Comparison of ENCODE assay signal across 1 cellular context in the genomic region with DNA sequence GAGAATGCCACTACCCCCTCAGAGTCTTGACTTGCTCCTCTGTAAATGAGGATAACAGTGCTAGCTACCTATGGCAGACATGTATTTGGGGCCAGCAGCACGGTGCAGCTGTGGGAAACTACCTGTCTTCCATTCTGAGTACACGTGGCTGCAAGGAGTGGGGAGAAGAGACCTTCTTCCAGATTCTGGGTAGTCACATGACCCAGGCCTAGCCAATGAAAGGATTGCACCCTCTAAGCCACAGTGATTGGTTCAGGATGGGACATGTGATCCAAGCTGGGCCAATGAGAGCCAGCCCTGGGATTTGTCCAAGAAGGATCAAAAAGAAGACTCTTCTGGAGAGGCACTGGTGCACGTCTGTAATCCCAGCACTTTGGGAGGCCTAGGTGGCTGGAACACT.
TF ChIP-seq lines count a peak whose summit lies in the region.

No MANE protein-coding gene starts in this region.

TF ChIP-seq in HCT116, 20 proteins besides CTCF, POLR2A, EP300 and RAD21 (continued from another document):
- TF ChIP-seq, protein P1, sequence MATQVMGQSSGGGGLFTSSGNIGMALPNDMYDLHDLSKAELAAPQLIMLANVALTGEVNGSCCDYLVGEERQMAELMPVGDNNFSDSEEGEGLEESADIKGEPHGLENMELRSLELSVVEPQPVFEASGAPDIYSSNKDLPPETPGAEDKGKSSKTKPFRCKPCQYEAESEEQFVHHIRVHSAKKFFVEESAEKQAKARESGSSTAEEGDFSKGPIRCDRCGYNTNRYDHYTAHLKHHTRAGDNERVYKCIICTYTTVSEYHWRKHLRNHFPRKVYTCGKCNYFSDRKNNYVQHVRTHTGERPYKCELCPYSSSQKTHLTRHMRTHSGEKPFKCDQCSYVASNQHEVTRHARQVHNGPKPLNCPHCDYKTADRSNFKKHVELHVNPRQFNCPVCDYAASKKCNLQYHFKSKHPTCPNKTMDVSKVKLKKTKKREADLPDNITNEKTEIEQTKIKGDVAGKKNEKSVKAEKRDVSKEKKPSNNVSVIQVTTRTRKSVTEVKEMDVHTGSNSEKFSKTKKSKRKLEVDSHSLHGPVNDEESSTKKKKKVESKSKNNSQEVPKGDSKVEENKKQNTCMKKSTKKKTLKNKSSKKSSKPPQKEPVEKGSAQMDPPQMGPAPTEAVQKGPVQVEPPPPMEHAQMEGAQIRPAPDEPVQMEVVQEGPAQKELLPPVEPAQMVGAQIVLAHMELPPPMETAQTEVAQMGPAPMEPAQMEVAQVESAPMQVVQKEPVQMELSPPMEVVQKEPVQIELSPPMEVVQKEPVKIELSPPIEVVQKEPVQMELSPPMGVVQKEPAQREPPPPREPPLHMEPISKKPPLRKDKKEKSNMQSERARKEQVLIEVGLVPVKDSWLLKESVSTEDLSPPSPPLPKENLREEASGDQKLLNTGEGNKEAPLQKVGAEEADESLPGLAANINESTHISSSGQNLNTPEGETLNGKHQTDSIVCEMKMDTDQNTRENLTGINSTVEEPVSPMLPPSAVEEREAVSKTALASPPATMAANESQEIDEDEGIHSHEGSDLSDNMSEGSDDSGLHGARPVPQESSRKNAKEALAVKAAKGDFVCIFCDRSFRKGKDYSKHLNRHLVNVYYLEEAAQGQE (IDR thresholded peaks at IDR 0.05; ENCODE audit: low read depth): no peak
- TF ChIP-seq, protein P2, sequence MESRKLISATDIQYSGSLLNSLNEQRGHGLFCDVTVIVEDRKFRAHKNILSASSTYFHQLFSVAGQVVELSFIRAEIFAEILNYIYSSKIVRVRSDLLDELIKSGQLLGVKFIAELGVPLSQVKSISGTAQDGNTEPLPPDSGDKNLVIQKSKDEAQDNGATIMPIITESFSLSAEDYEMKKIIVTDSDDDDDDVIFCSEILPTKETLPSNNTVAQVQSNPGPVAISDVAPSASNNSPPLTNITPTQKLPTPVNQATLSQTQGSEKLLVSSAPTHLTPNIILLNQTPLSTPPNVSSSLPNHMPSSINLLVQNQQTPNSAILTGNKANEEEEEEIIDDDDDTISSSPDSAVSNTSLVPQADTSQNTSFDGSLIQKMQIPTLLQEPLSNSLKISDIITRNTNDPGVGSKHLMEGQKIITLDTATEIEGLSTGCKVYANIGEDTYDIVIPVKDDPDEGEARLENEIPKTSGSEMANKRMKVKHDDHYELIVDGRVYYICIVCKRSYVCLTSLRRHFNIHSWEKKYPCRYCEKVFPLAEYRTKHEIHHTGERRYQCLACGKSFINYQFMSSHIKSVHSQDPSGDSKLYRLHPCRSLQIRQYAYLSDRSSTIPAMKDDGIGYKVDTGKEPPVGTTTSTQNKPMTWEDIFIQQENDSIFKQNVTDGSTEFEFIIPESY (IDR thresholded peaks at IDR 0.05; ENCODE audit: extremely low read depth, insufficient replicate concordance, low read length): no peak
- no peak for TF ChIP-seq CBX3 (IDR thresholded peaks at IDR 0.05; ENCODE audit: low read depth)
- no peak for TF ChIP-seq SIN3A (IDR thresholded peaks at IDR 0.05; ENCODE audit: low read depth)
- no peak for TF ChIP-seq YY1 (IDR thresholded peaks at IDR 0.05; ENCODE audit: extremely low read depth, insufficient replicate concordance, low read depth, low read length)
- no peak for TF ChIP-seq EZH2 (IDR thresholded peaks at IDR 0.05)
- TF ChIP-seq SP1 (IDR thresholded peaks at IDR 0.05; ENCODE audit: low read depth): no peak
- no peak for TF ChIP-seq CEBPB (IDR thresholded peaks at IDR 0.05; ENCODE audit: low read depth)
- TF ChIP-seq ZFX (IDR thresholded peaks at IDR 0.05): no peak
- TF ChIP-seq, protein P3, sequence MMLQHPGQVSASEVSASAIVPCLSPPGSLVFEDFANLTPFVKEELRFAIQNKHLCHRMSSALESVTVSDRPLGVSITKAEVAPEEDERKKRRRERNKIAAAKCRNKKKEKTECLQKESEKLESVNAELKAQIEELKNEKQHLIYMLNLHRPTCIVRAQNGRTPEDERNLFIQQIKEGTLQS (IDR thresholded peaks at IDR 0.05): no peak
- TF ChIP-seq FOSL1 (IDR thresholded peaks at IDR 0.05; ENCODE audit: low read depth): no peak
TF ChIP-seq in HCT116: peak in this region for 0.
